14 cellular contexts compared by ENCODE assay signal in genomic region chr1:920008-920407, GRCh38.
DNase-seq lines count a peak whose midpoint lies in the region; ATAC-seq and TF ChIP-seq lines count a peak whose summit lies in the region.
"Had no signal": no experiment of that assay in that cellular context is flagged by ENCODE, and none has a peak within 500 bp of the region (broad histone marks: within the 10 kb centered on the region; RNA-seq: fewer than 3 reads in every experiment).

No MANE protein-coding gene starts in this region.

- H3K27me3 ChIP-seq in NT2/D1 (ENCODE audit: insufficient read depth, insufficient read length): peaks cover 94% of the 10 kb centered on the region

- H3K27me3 Mint-ChIP-seq in nephron progenitor cell (ENCODE audit: low read depth, poor library complexity): peaks cover 52% of the 10 kb centered on the region

- peak; percentile 34 for DNase-seq in NCI-H748 (lab: John Stamatoyannopoulos, UW; ENCODE audit: unreplicated experiment)
- no peak for DNase-seq in NCI-H748 treated with DMSO at 0.1 percent for 48 hours (lab: John Stamatoyannopoulos, UW)
- DNase-seq in NT2/D1 (ENCODE audit: low read depth, low spot score): no peak
- peak; percentile 14 for DNase-seq in nephron progenitor cell
- DNase-seq: activated naive CD4-positive, alpha-beta T cell treated with Interleukin-2 at 50 U/mL for 16 hours; activated T-cell treated with anti-CD3 and anti-CD28 coated beads for 4 hours; mesenchymal stem cell; natural killer cell; NCI-H1694 treated with DMSO at 0.1 percent for 48 hours; small intestine; stimulated activated CD4-positive, alpha-beta T cell treated with anti-CD3 and anti-CD28 coated beads, Interleukin-4, amount 100 ng/mL, for 24 hours had no signal

- H3K4me1 Mint-ChIP-seq in nephron progenitor cell: peaks cover 73% of the 10 kb centered on the region

- no peaks in the 10 kb centered on the region; the same call in 1 of the 2 replicates for H3K9me3 ChIP-seq in NT2/D1 (ENCODE audit: insufficient read depth, low read length)

- H3K36me3 ChIP-seq in NT2/D1 (ENCODE audit: insufficient read depth, insufficient read length, low read length): no peaks in the 10 kb centered on the region

- ATAC-seq in HG02798 (IDR thresholded peaks at IDR 0.05; ENCODE audit: poor library complexity, unreplicated experiment): no peak
- ATAC-seq in HG03571 (IDR thresholded peaks at IDR 0.05; ENCODE audit: unreplicated experiment): no peak
- ATAC-seq: natural killer cell had no signal

- H3K4me3 ChIP-seq in NT2/D1 (ENCODE audit: insufficient read length, low read depth): no peak overlapping the region

- H3K36me3 Mint-ChIP-seq in nephron progenitor cell (ENCODE audit: low read depth): peaks cover 4% of the 10 kb centered on the region
- H3K36me3 Mint-ChIP-seq: natural killer cell had no signal

- H3K4me1 ChIP-seq in NT2/D1 (ENCODE audit: insufficient read depth, insufficient read length): peaks cover 14% of the 10 kb centered on the region

- H3K27ac Mint-ChIP-seq in nephron progenitor cell: no peak overlapping the region
- H3K27ac Mint-ChIP-seq: natural killer cell, progenitor cell of endocrine pancreas had no signal

- no peak for TF ChIP-seq CTCF in nephron progenitor cell (IDR thresholded peaks at IDR 0.05)

- H3K9ac ChIP-seq in NT2/D1 (ENCODE audit: insufficient read length, low read depth): peak overlapping the region; percentile 17

- H3K9me3 Mint-ChIP-seq in nephron progenitor cell: no peaks in the 10 kb centered on the region
- H3K9me3 Mint-ChIP-seq: natural killer cell had no signal

- H3K4me3 Mint-ChIP-seq in nephron progenitor cell: no peak overlapping the region
- H3K4me3 Mint-ChIP-seq: natural killer cell had no signal

Comparison
In these comparisons a context has a peak if more than half of its experiments do, and no peak if none do; other contexts are left out.
1. DNase-seq: peak in NCI-H748 (single experiment) and nephron progenitor cell (single experiment); none in NCI-H748 treated with DMSO at 0.1 percent for 48 hours (single experiment) and NT2/D1 (single experiment).